ENCODE assay signal across 1 cellular context in the genomic region with DNA sequence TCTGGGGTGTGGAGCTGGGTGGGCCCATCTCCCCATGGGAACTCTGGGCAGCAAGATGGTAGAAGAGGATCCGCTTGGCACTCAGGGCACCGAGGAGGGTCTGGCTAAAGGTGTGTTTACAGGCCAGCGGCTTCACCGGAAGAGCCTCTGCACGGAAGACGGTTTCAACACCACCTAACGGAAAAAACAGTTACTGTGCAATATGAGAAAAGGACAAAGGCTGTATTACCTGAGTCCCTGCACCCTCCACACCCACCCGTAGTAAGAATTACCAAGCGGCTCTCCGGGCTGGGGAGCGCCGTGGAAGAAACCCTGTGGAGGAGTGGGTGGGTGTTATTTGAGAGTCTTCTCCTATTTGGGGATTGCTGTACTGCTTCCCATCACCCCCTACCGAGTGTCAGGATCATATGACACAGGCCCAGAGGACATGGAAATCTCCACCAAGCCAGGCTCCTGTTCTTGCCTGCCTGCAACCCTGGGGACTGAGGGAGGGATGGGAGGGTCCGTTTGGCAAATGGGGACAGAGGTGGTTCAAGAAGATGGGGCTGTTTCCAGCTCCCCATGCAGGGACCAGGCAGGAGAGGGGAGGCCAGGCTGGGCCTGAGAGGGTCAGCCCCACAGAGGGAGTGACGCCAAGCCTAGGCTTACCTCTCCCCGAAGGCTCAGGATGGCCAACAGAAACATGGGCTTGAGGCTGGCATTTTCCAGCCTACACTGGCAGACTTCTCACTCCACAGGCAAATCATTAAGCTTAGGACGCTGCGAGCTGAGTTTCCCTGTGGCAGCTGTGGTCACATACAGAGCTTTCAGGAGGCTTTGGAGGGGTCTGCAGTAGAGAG.
TF ChIP-seq lines count a peak whose summit lies in the region.

No MANE protein-coding gene starts in this region.

TF ChIP-seq in HEK293, 187 proteins besides CTCF, POLR2A, EP300 and RAD21 (continued from another document):
- TF ChIP-seq, protein P1, sequence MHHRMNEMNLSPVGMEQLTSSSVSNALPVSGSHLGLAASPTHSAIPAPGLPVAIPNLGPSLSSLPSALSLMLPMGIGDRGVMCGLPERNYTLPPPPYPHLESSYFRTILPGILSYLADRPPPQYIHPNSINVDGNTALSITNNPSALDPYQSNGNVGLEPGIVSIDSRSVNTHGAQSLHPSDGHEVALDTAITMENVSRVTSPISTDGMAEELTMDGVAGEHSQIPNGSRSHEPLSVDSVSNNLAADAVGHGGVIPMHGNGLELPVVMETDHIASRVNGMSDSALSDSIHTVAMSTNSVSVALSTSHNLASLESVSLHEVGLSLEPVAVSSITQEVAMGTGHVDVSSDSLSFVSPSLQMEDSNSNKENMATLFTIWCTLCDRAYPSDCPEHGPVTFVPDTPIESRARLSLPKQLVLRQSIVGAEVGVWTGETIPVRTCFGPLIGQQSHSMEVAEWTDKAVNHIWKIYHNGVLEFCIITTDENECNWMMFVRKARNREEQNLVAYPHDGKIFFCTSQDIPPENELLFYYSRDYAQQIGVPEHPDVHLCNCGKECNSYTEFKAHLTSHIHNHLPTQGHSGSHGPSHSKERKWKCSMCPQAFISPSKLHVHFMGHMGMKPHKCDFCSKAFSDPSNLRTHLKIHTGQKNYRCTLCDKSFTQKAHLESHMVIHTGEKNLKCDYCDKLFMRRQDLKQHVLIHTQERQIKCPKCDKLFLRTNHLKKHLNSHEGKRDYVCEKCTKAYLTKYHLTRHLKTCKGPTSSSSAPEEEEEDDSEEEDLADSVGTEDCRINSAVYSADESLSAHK (tag by site-specific recombination; IDR thresholded peaks at IDR 0.05), result peak; percentile 68
- TF ChIP-seq ZFHX2 (tag by site-specific recombination; conservative IDR thresholded peaks at IDR 0.05) (peak; percentile 63), ZNF48 (tag by site-specific recombination; IDR thresholded peaks at IDR 0.05) (no peak), ZNF830 (tag by site-specific recombination; IDR thresholded peaks at IDR 0.05; ENCODE audit: low read depth) (no peak), GLIS1 (tag by site-specific recombination; IDR thresholded peaks at IDR 0.05) (peak; percentile 40; the same call in 1 of the 2 replicates)
- TF ChIP-seq, protein P2, sequence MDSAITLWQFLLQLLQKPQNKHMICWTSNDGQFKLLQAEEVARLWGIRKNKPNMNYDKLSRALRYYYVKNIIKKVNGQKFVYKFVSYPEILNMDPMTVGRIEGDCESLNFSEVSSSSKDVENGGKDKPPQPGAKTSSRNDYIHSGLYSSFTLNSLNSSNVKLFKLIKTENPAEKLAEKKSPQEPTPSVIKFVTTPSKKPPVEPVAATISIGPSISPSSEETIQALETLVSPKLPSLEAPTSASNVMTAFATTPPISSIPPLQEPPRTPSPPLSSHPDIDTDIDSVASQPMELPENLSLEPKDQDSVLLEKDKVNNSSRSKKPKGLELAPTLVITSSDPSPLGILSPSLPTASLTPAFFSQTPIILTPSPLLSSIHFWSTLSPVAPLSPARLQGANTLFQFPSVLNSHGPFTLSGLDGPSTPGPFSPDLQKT (IDR thresholded peaks at IDR 0.05; ENCODE audit: borderline replicate concordance, low read depth, low read length), result no peak
